17 cellular contexts compared by ENCODE assay signal in genomic region chr14:65131176-65131765, GRCh38. TPM values are rescaled to one million over a fixed set of nuclear protein-coding genes. Genes with fewer than 3 reads are reported as not detected.
DNase-seq lines count a peak whose midpoint lies in the region; ATAC-seq and TF ChIP-seq lines count a peak whose summit lies in the region.
"Had no signal": no experiment of that assay in that cellular context is flagged by ENCODE, and none has a peak within 500 bp of the region (broad histone marks: within the 10 kb centered on the region; RNA-seq: fewer than 3 reads in every experiment).

No MANE protein-coding gene starts in this region.

- TF ChIP-seq CTCF in AG04449 (IDR thresholded peaks at IDR 0.05; ENCODE audit: insufficient read depth, low read length, missing control alignments) (no peak), RWPE1 (conservative IDR thresholded peaks at IDR 0.05; ENCODE audit: low read depth) (no peak), dorsolateral prefrontal cortex (IDR thresholded peaks at IDR 0.05 in 54 of 56, conservative IDR thresholded peaks at IDR 0.05 in 2 of 56; ENCODE audit: low read depth in 1 of 56, partially characterized antibody in 56 of 56) (no peak), lower lobe of right lung (IDR thresholded peaks at IDR 0.05) (no peak)

- POLR2A ChIA-PET in AG04449 (lab: Yijun Ruan, JAX) (no interaction called here), RWPE1 (lab: Yijun Ruan, JAX; ENCODE audit: low non-redundant PET) (interaction anchor here (0.5 kb wide), 1 partner anchor 20 kb away, joined by 3 read pairs; no protein-coding TSS in a partner anchor)

- intact Hi-C loops in dorsolateral prefrontal cortex (cut with DNase I): no loop called here
- intact Hi-C loops in lower lobe of right lung (cut with DNase I): no loop called here

- H3K27ac ChIP-seq in RWPE1 (no peak overlapping the region), dorsolateral prefrontal cortex (no peak overlapping the region), lower lobe of right lung (no peak overlapping the region)
- H3K27ac ChIP-seq: cardiac muscle cell, parathyroid adenoma, stomach had no signal

- DNase-seq in AG04449 (ENCODE audit: low read depth, low spot score) (peak; percentile 79), HCEC 1CT (peak; percentile 77), RWPE1 (ENCODE audit: low spot score) (peak; percentile 41), hepatic stellate cell (ENCODE audit: low spot score) (peak; percentile 53), dorsolateral prefrontal cortex (no peak), lower lobe of right lung (no peak)
- DNase-seq: BE2C; H9; left ventricle myocardium superior; NCI-H1417 treated with DMSO at 0.1 percent for 48 hours; stimulated activated CD4-positive, alpha-beta T cell treated with anti-CD3 and anti-CD28 coated beads, Interleukin-4, amount 100 ng/mL, for 4 hours; stomach; T-helper 9 cell had no signal

- H3K27me3 ChIP-seq in dorsolateral prefrontal cortex (no peaks in the 10 kb centered on the region), lower lobe of right lung (ENCODE audit: low read depth) (no peaks in the 10 kb centered on the region)
- H3K27me3 ChIP-seq: BE2C, cardiac muscle cell, stomach had no signal

- H3K4me3 ChIP-seq in AG04449 (ENCODE audit: low read depth, low read length): no peak overlapping the region
- H3K4me3 ChIP-seq in dorsolateral prefrontal cortex: no peak overlapping the region
- no peak overlapping the region for H3K4me3 ChIP-seq in lower lobe of right lung
- H3K4me3 ChIP-seq: cardiac muscle cell, stomach had no signal

- ATAC-seq in HG02973 (IDR thresholded peaks at IDR 0.05; ENCODE audit: unreplicated experiment) (no peak), SK-N-SH treated with all-trans-retinoic acid at 6 μM for 48 hours (no peak), lower lobe of right lung (no peak)
- ATAC-seq: left ventricle myocardium superior had no signal

- CTCF ChIA-PET in AG04449 (lab: Yijun Ruan, JAX): no interaction called here
- CTCF ChIA-PET in RWPE1 (lab: Yijun Ruan, JAX): no interaction called here

- no peaks in the 10 kb centered on the region for H3K9me3 ChIP-seq in lower lobe of right lung
- H3K9me3 ChIP-seq: BE2C, stomach had no signal

- no peaks in the 10 kb centered on the region for H3K4me1 ChIP-seq in lower lobe of right lung
- H3K4me1 ChIP-seq: BE2C, parathyroid adenoma, stomach had no signal

- no peaks in the 10 kb centered on the region for H3K36me3 ChIP-seq in lower lobe of right lung
- H3K36me3 ChIP-seq: BE2C, cardiac muscle cell, stomach had no signal

TF ChIP-seq in SK-N-SH treated with all-trans-retinoic acid at 6 μM for 48 hours, 23 proteins besides CTCF, POLR2A, EP300 and RAD21 (continues in another document):
- no peak for TF ChIP-seq OSR1 (CRISPR knock-in tag; IDR thresholded peaks at IDR 0.05)
- no peak for TF ChIP-seq POU6F1 (CRISPR knock-in tag; IDR thresholded peaks at IDR 0.05; ENCODE audit: borderline replicate concordance, low read depth)
- TF ChIP-seq ESRRG (CRISPR knock-in tag; IDR thresholded peaks at IDR 0.05): no peak
- no peak for TF ChIP-seq ZNF8 (CRISPR knock-in tag; IDR thresholded peaks at IDR 0.05)
- no peak for TF ChIP-seq PPARA (CRISPR knock-in tag; IDR thresholded peaks at IDR 0.05; ENCODE audit: borderline replicate concordance)
- no peak for TF ChIP-seq ARNTL (CRISPR knock-in tag; IDR thresholded peaks at IDR 0.05; ENCODE audit: borderline replicate concordance, low read depth)
- TF ChIP-seq ZC3H10 (CRISPR knock-in tag; IDR thresholded peaks at IDR 0.05): no peak
- no peak for TF ChIP-seq BACH2 (CRISPR knock-in tag; IDR thresholded peaks at IDR 0.05; ENCODE audit: borderline replicate concordance)
- TF ChIP-seq CSDC2 (CRISPR knock-in tag; IDR thresholded peaks at IDR 0.05): no peak
- no peak for TF ChIP-seq ZNF565 (CRISPR knock-in tag; conservative IDR thresholded peaks at IDR 0.05; ENCODE audit: low read depth)
- TF ChIP-seq ZFP30 (CRISPR knock-in tag; IDR thresholded peaks at IDR 0.05): no peak
- no peak for TF ChIP-seq CREB5 (CRISPR knock-in tag; IDR thresholded peaks at IDR 0.05; ENCODE audit: low read depth)
- TF ChIP-seq CSRNP3 (CRISPR knock-in tag; IDR thresholded peaks at IDR 0.05): no peak
- TF ChIP-seq ZFP3 (CRISPR knock-in tag; IDR thresholded peaks at IDR 0.05): no peak
- no peak for TF ChIP-seq ISL1 (CRISPR knock-in tag; IDR thresholded peaks at IDR 0.05)
- no peak for TF ChIP-seq TOX (CRISPR knock-in tag; IDR thresholded peaks at IDR 0.05; ENCODE audit: borderline replicate concordance)
- TF ChIP-seq TSHZ2 (CRISPR knock-in tag; IDR thresholded peaks at IDR 0.05): no peak
- no peak for TF ChIP-seq RARB (CRISPR knock-in tag; IDR thresholded peaks at IDR 0.05)
- no peak for TF ChIP-seq SNAI2 (CRISPR knock-in tag; IDR thresholded peaks at IDR 0.05)

RNA-seq across cellular contexts. Expression of gene MAX, which starts 29.0 kb away (rescaled TPM):
- total RNA-seq in dorsolateral prefrontal cortex (100 to 1,000 TPM in 81 of 120 experiments, 10 to 100 TPM in 39; 73.6 to 138 (median 106) TPM), lower lobe of right lung (105 TPM)

Comparison
In these comparisons a context has a peak if more than half of its experiments do, and no peak if none do; other contexts are left out.
1. DNase-seq: peak in AG04449 (single experiment), HCEC 1CT (single experiment), RWPE1 (single experiment) and hepatic stellate cell (single experiment); none in dorsolateral prefrontal cortex (0 of 10) and lower lobe of right lung (single experiment).